20 cellular contexts compared by ENCODE assay signal in the genomic region with DNA sequence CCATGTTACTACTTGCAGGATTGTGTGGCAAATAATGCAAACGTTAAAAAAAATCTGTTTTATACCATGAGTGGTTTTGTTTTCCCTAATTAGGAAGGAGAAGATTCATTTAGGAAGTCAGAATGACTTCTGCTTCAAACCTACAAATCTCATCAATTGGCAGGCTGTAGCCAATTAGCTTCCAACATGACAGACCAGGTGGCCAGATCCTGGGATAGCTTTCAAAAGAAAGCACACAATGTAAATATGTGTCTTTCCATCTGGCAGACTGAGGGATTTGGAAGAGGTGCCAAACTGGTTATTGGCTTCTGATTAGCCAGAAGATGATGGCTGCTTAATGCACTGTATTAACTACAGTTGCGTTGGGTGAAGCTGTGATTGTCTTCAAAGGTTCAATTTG.
DNase-seq lines count a peak whose midpoint lies in the region; ATAC-seq and TF ChIP-seq lines count a peak whose summit lies in the region.
"Had no signal": no experiment of that assay in that cellular context is flagged by ENCODE, and none has a peak within 500 bp of the region (broad histone marks: within the 10 kb centered on the region; RNA-seq: fewer than 3 reads in every experiment).

No MANE protein-coding gene starts in this region.

- H3K27ac Mint-ChIP-seq in activated naive CD8-positive, alpha-beta T cell treated with anti-CD3 and anti-CD28 coated beads for 36 hours = no peak overlapping the region
- H3K27ac Mint-ChIP-seq: CD8-positive, alpha-beta memory T cell; naive thymus-derived CD8-positive, alpha-beta T cell had no signal

- no peaks in the 10 kb centered on the region for H3K27me3 ChIP-seq in heart left ventricle
- H3K27me3 ChIP-seq: ascending aorta, pancreas, stomach, upper lobe of right lung had no signal

- ATAC-seq in stimulated activated naive CD8-positive, alpha-beta T cell treated with anti-CD3 and anti-CD28 coated beads, Interleukin-15, Interleukin-2, amounts not matched to agents 100 U/mL and 50 U/mL, for 24 hours = no peak
- ATAC-seq in heart left ventricle = no peak
- ATAC-seq: naive thymus-derived CD8-positive, alpha-beta T cell; pancreas; upper lobe of right lung had no signal

- peak; percentile 72 for DNase-seq in DMS 273 treated with DMSO at 0.1 percent for 48 hours (lab: John Stamatoyannopoulos, UW)
- peak; percentile 82 for DNase-seq in NCI-H1092 (lab: John Stamatoyannopoulos, UW)
- peak; percentile 22 for DNase-seq in NCI-H748 treated with DMSO at 0.1 percent for 48 hours (lab: John Stamatoyannopoulos, UW)
- peak; percentile 8 for DNase-seq in cerebellum (ENCODE audit: low spot score)
- DNase-seq in activated naive CD8-positive, alpha-beta T cell treated with anti-CD3 and anti-CD28 coated beads for 36 hours = no peak
- no peak for DNase-seq in stimulated activated naive CD8-positive, alpha-beta T cell treated with anti-CD3 and anti-CD28 coated beads, Interleukin-15, Interleukin-2, amounts not matched to agents 100 U/mL and 50 U/mL, for 24 hours
- no peak for DNase-seq in heart left ventricle
- DNase-seq: activated CD4-positive, alpha-beta T cell treated with anti-CD3 and anti-CD28 coated beads, Interleukin-2, amount 50 U/mL, for 48 hours; activated naive CD4-positive, alpha-beta T cell treated with Interleukin-2 at 50 U/mL for 16 hours; activated T-cell treated with anti-CD3 and anti-CD28 coated beads, Interleukin-2, amount 50 U/mL, for 1 hour; CD8-positive, alpha-beta memory T cell; KBM-7; naive thymus-derived CD8-positive, alpha-beta T cell; pancreas; sigmoid colon; stomach; T-helper 1 cell; upper lobe of right lung had no signal

- no peak for TF ChIP-seq CTCF in heart left ventricle (IDR thresholded peaks at IDR 0.05)

- no peaks in the 10 kb centered on the region for H3K27me3 Mint-ChIP-seq in activated naive CD8-positive, alpha-beta T cell treated with anti-CD3 and anti-CD28 coated beads for 36 hours

- no peaks in the 10 kb centered on the region for H3K4me1 Mint-ChIP-seq in activated naive CD8-positive, alpha-beta T cell treated with anti-CD3 and anti-CD28 coated beads for 36 hours
- H3K4me1 Mint-ChIP-seq: CD8-positive, alpha-beta memory T cell; naive thymus-derived CD8-positive, alpha-beta T cell had no signal

- no peaks in the 10 kb centered on the region for H3K9me3 Mint-ChIP-seq in activated naive CD8-positive, alpha-beta T cell treated with anti-CD3 and anti-CD28 coated beads for 36 hours
- H3K9me3 Mint-ChIP-seq: naive thymus-derived CD8-positive, alpha-beta T cell had no signal

- no peaks in the 10 kb centered on the region for H3K4me1 ChIP-seq in heart left ventricle
- H3K4me1 ChIP-seq: ascending aorta, HAP-1, pancreas, sigmoid colon, stomach, upper lobe of right lung had no signal

- no peak for TF ChIP-seq POLR2A in heart left ventricle (IDR thresholded peaks at IDR 0.05)

- H3K9me3 ChIP-seq in heart left ventricle = no peaks in the 10 kb centered on the region
- H3K9me3 ChIP-seq: ascending aorta, HAP-1, pancreas, sigmoid colon, stomach, upper lobe of right lung had no signal

- H3K36me3 ChIP-seq in heart left ventricle = no peaks in the 10 kb centered on the region
- H3K36me3 ChIP-seq: ascending aorta, HAP-1, pancreas, sigmoid colon, stomach, upper lobe of right lung had no signal

- WGBS in heart left ventricle, 4 donors = 78 to 88% (median 81%) methylated on average over 2 of the region's 2 CpGs

- no peak overlapping the region for H3K27ac ChIP-seq in heart left ventricle
- H3K27ac ChIP-seq: ascending aorta, pancreas, sigmoid colon, stomach, upper lobe of right lung had no signal

- H3K4me3 Mint-ChIP-seq in activated naive CD8-positive, alpha-beta T cell treated with anti-CD3 and anti-CD28 coated beads for 36 hours = no peak overlapping the region
- H3K4me3 Mint-ChIP-seq: CD8-positive, alpha-beta memory T cell; naive thymus-derived CD8-positive, alpha-beta T cell had no signal

- H3K36me3 Mint-ChIP-seq in activated naive CD8-positive, alpha-beta T cell treated with anti-CD3 and anti-CD28 coated beads for 36 hours = no peaks in the 10 kb centered on the region
- H3K36me3 Mint-ChIP-seq: CD8-positive, alpha-beta memory T cell; naive thymus-derived CD8-positive, alpha-beta T cell had no signal

- intact Hi-C loops in heart left ventricle (cut with DNase I) = no loop called here

- no peak overlapping the region for H3K4me3 ChIP-seq in heart left ventricle
- H3K4me3 ChIP-seq: ascending aorta, HAP-1, pancreas, sigmoid colon, stomach, upper lobe of right lung had no signal

Comparison
In these comparisons a context has a peak if more than half of its experiments do, and no peak if none do; other contexts are left out.
1. DNase-seq: peak in DMS 273 treated with DMSO at 0.1 percent for 48 hours (single experiment), NCI-H1092 (single experiment), NCI-H748 treated with DMSO at 0.1 percent for 48 hours (single experiment) and cerebellum (single experiment); none in activated naive CD8-positive, alpha-beta T cell treated with anti-CD3 and anti-CD28 coated beads for 36 hours (single experiment), stimulated activated naive CD8-positive, alpha-beta T cell treated with anti-CD3 and anti-CD28 coated beads, Interleukin-15, Interleukin-2, amounts not matched to agents 100 U/mL and 50 U/mL, for 24 hours (single experiment) and heart left ventricle (0 of 5).